In genomic region chr1:107480548-107480947, GRCh38 we compare ENCODE assay signal across 9 cellular contexts.
DNase-seq lines count a peak whose midpoint lies in the region; ATAC-seq and TF ChIP-seq lines count a peak whose summit lies in the region.
"Had no signal": no experiment of that assay in that cellular context is flagged by ENCODE, and none has a peak within 500 bp of the region (broad histone marks: within the 10 kb centered on the region; RNA-seq: fewer than 3 reads in every experiment).

No MANE protein-coding gene starts in this region.

- H3K36me3 Mint-ChIP-seq in osteocyte (ENCODE audit: unreplicated experiment): no peaks in the 10 kb centered on the region

- H3K4me1 Mint-ChIP-seq in osteocyte (ENCODE audit: unreplicated experiment): no peaks in the 10 kb centered on the region

- peak; percentile 75 for ATAC-seq in GM21367 (IDR thresholded peaks at IDR 0.05; ENCODE audit: unreplicated experiment)
- ATAC-seq in GM21528 (IDR thresholded peaks at IDR 0.05; ENCODE audit: low FRiP score, unreplicated experiment): no peak
- no peak for ATAC-seq in HG03571 (IDR thresholded peaks at IDR 0.05; ENCODE audit: unreplicated experiment)
- ATAC-seq: right cardiac atrium had no signal

- no peak overlapping the region for H3K27ac ChIP-seq in SU-DHL-6 (ENCODE audit: low read depth, low read length)
- no peak overlapping the region for H3K27ac ChIP-seq in effector memory CD4-positive, alpha-beta T cell (ENCODE audit: insufficient read depth, low read length, poor library complexity, severe bottlenecking)

- no peaks in the 10 kb centered on the region for H3F3A ChIP-seq in SU-DHL-6 (ENCODE audit: insufficient read depth)

- no peaks in the 10 kb centered on the region for H3K27me3 Mint-ChIP-seq in osteocyte (ENCODE audit: unreplicated experiment)

- no peaks in the 10 kb centered on the region for H3K79me2 ChIP-seq in SU-DHL-6 (ENCODE audit: insufficient read depth, low read length)

- no peak overlapping the region for H3K4me3 ChIP-seq in SU-DHL-6 (ENCODE audit: insufficient read depth, low read length, poor library complexity, severe bottlenecking)
- H3K4me3 ChIP-seq in effector memory CD4-positive, alpha-beta T cell (ENCODE audit: insufficient read depth, low read depth, low read length, poor library complexity, severe bottlenecking): no peak overlapping the region

- H3K9me3 ChIP-seq in SU-DHL-6 (ENCODE audit: insufficient read depth, low read length): no peaks in the 10 kb centered on the region
- no peaks in the 10 kb centered on the region for H3K9me3 ChIP-seq in effector memory CD4-positive, alpha-beta T cell (ENCODE audit: control insufficient read depth, low read length)

- no peak overlapping the region for H3K9ac ChIP-seq in SU-DHL-6 (ENCODE audit: low read length)

- no peaks in the 10 kb centered on the region for H3K36me3 ChIP-seq in SU-DHL-6 (ENCODE audit: low read length)
- no peaks in the 10 kb centered on the region for H3K36me3 ChIP-seq in effector memory CD4-positive, alpha-beta T cell (ENCODE audit: control insufficient read depth, insufficient read depth, low read length)

- no peaks in the 10 kb centered on the region for H3K27me3 ChIP-seq in SU-DHL-6 (ENCODE audit: low read length)
- no peaks in the 10 kb centered on the region for H3K27me3 ChIP-seq in effector memory CD4-positive, alpha-beta T cell (replicated peaks; ENCODE audit: control insufficient read depth, insufficient read depth, low read length, poor library complexity, severe bottlenecking)

- no peak overlapping the region for H3K27ac Mint-ChIP-seq in osteocyte (ENCODE audit: unreplicated experiment)

- no peaks in the 10 kb centered on the region for H3K9me3 Mint-ChIP-seq in osteocyte (ENCODE audit: unreplicated experiment)

- H3K4me2 ChIP-seq in SU-DHL-6 (ENCODE audit: low read depth, low read length, poor library complexity, severe bottlenecking): no peak overlapping the region

- H3K4me3 Mint-ChIP-seq in osteocyte (ENCODE audit: unreplicated experiment): no peak overlapping the region

- TF ChIP-seq CTCF in SU-DHL-6 (IDR thresholded peaks at IDR 0.05; ENCODE audit: insufficient read depth, low read length, poor library complexity, severe bottlenecking): no peak
- no peak for TF ChIP-seq CTCF in osteocyte (IDR thresholded peaks at IDR 0.05)

- H3K9me2 ChIP-seq in SU-DHL-6 (replicated peaks; ENCODE audit: insufficient read depth, low read length): no peaks in the 10 kb centered on the region

- peak; percentile 15 for DNase-seq in DMS53 treated with DMSO at 0.1 percent for 48 hours (lab: John Stamatoyannopoulos, UW; ENCODE audit: unreplicated experiment)
- peak; percentile 17 for DNase-seq in myocyte (ENCODE audit: low read depth)
- DNase-seq in osteocyte (ENCODE audit: extremely low spot score, unreplicated experiment): no peak
- DNase-seq in effector memory CD4-positive, alpha-beta T cell: no peak
- DNase-seq: right cardiac atrium had no signal

- no peaks in the 10 kb centered on the region for H3K4me1 ChIP-seq in effector memory CD4-positive, alpha-beta T cell (ENCODE audit: control insufficient read depth, insufficient read depth, low read length, poor library complexity, severe bottlenecking)

- H4K20me1 ChIP-seq in SU-DHL-6 (ENCODE audit: low read depth, low read length): no peaks in the 10 kb centered on the region

- H2AFZ ChIP-seq in SU-DHL-6 (ENCODE audit: low read depth, low read length, severe bottlenecking): peak overlapping the region; percentile 43

Comparison
In these comparisons a context has a peak if more than half of its experiments do, and no peak if none do; other contexts are left out.
1. DNase-seq: peak in DMS53 treated with DMSO at 0.1 percent for 48 hours (single experiment) and myocyte (single experiment); none in osteocyte (single experiment) and effector memory CD4-positive, alpha-beta T cell (0 of 3).